ENCODE assay signal across 1 cellular context in genomic region chr1:2411801-2412394, GRCh38.
TF ChIP-seq lines count a peak whose summit lies in the region.

No MANE protein-coding gene starts in this region.

TF ChIP-seq in SK-N-SH, 30 proteins besides CTCF, POLR2A, EP300 and RAD21 (continued from another document):
- TF ChIP-seq SIN3A (IDR thresholded peaks at IDR 0.05; ENCODE audit: borderline replicate concordance, low read depth, low read length) (no peak), RCOR1 (IDR thresholded peaks at IDR 0.05; ENCODE audit: low read length) (no peak), POLR2AphosphoS5 (IDR thresholded peaks at IDR 0.05; ENCODE audit: low read depth, low read length) (no peak), TEAD4 (IDR thresholded peaks at IDR 0.05; ENCODE audit: borderline replicate concordance, insufficient read depth) (no peak), MAX (IDR thresholded peaks at IDR 0.05; ENCODE audit: low read depth) (no peak), NRF1 (IDR thresholded peaks at IDR 0.05; ENCODE audit: low read depth, low read length) (no peak), FOXJ3 (CRISPR knock-in tag; IDR thresholded peaks at IDR 0.05) (no peak), JUND (IDR thresholded peaks at IDR 0.05) (no peak), RFX5 (IDR thresholded peaks at IDR 0.05; ENCODE audit: low read length) (no peak), USF2 (IDR thresholded peaks at IDR 0.05; ENCODE audit: borderline replicate concordance, low read depth, low read length) (no peak), SMC3 (IDR thresholded peaks at IDR 0.05; ENCODE audit: low read depth, low read length) (no peak)
